1 cellular context compared by ENCODE assay signal in the genomic region with DNA sequence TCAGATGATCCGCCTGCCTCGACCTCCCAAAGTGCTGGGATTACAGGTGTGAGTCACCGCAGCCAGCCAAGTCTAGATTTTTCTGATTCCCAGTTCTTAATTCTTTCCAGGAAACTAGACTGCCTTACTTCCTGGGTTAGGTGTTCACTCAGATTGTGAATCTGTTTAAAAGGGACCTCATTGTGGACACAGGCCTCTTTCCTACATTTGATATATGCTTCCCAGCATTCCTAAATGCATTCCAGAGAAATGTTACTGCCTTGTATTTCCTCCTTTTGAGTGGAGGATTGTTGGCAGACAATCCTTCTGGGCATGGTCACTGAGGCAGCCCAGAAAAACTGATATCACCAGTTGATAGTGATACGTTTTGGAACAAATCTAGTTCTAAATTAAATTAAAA.
A peak's percentile ranks its signal among the peaks of the same experiment; 100 is the strongest.
TF ChIP-seq lines count a peak whose summit lies in the region.

No MANE protein-coding gene starts in this region.

TF ChIP-seq in HepG2, 621 proteins besides CTCF, POLR2A, EP300 and RAD21:
- TF ChIP-seq ZNF430 (CRISPR knock-in tag; IDR thresholded peaks at IDR 0.05), result no peak
- TF ChIP-seq TAF15 (IDR thresholded peaks at IDR 0.05; ENCODE audit: low read depth, low read length, poor library complexity, severe bottlenecking), result no peak
- TF ChIP-seq SOX6 (IDR thresholded peaks at IDR 0.05), result no peak
- no peak for TF ChIP-seq SOX6 (CRISPR knock-in tag; IDR thresholded peaks at IDR 0.05)
- no peak for TF ChIP-seq BORCS8-MEF2B (CRISPR knock-in tag; IDR thresholded peaks at IDR 0.05)
- TF ChIP-seq ZSCAN30 (CRISPR knock-in tag; IDR thresholded peaks at IDR 0.05), result peak; percentile 35; the same call in 1 of the 2 replicates
- TF ChIP-seq ZNF256 (CRISPR knock-in tag; conservative IDR thresholded peaks at IDR 0.05), result no peak
- TF ChIP-seq BCL6 (CRISPR knock-in tag; IDR thresholded peaks at IDR 0.05), result peak; percentile 43
